Comparison of ENCODE assay signal across 21 cellular contexts in the genomic region with DNA sequence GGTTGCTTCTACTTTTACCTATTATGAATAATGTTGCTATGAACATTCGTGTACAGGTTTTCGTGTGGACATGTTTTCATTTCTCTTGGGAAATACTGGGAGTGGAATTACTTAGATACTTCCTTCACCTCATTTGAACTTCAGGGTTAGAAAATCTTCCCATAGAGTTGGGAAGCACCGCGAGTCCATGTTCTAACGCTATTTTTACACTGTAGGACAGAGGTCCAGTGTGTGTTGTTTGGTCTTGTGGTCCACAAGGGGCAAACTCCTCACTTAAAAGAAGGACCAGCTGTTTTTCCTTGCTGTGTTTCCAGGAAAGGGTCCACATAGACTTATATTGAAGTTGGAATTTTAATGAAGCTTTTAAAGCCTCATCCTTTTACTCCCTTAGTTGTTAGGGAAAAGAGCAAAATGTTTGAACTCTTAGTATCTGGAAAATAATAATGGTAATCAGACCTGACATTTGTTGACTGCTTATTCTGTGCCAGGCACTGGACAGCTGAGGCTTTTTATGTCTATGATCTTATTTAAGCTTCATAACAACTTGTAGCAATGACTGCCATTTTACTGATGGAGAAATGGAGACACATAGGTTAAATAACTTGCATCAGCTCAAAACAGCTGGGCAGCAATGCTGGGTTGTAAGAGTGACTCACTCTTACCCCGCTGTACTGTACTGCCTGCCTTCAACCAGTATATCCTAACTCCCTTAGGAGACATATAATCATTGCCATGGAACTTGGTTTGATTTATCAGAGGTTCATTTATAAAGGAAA. TPM values are rescaled to one million over a fixed set of nuclear protein-coding genes. Genes with fewer than 3 reads are reported as not detected.
DNase-seq lines count a peak whose midpoint lies in the region; TF ChIP-seq lines count a peak whose summit lies in the region.
"Had no signal": no experiment of that assay in that cellular context is flagged by ENCODE, and none has a peak within 500 bp of the region (broad histone marks: within the 10 kb centered on the region; RNA-seq: fewer than 3 reads in every experiment).

No MANE protein-coding gene starts in this region.

- no peak overlapping the region for H3K4me3 ChIP-seq in thyroid gland (replicated peaks in 1 of 3)
- H3K4me3 ChIP-seq: coronary artery, HAP-1, neural progenitor cell, skin epidermis had no signal

- no peaks in the 10 kb centered on the region for H3K27me3 ChIP-seq in thyroid gland
- H3K27me3 ChIP-seq: neural progenitor cell had no signal

- peak; percentile 59 for DNase-seq in GM03348 (ENCODE audit: low spot score)
- DNase-seq in NCI-H226 = peak; percentile 31
- peak; percentile 67 for DNase-seq in dedifferentiated amniotic fluid mesenchymal stem cell (ENCODE audit: extremely low spot score)
- peak; percentile 66 for DNase-seq in myocyte (ENCODE audit: low read depth)
- DNase-seq in SKM-1 treated with dmso at 0.1 percent for 144 hours (lab: John Stamatoyannopoulos, UW; ENCODE audit: unreplicated experiment) = no peak
- no peak for DNase-seq in globus pallidus (ENCODE audit: low spot score)
- no peak for DNase-seq in thyroid gland
- DNase-seq in T-helper 9 cell = no peak
- DNase-seq: activated CD4-positive, alpha-beta memory T cell treated with anti-CD3 and anti-CD28 coated beads, Interleukin-2, amount 10 ng/mL, durations not matched to agents 7 days and 5 days; activated naive CD4-positive, alpha-beta T cell treated with Interleukin-2 at 50 U/mL for 16 hours; CD4-positive, alpha-beta memory T cell; head of caudate nucleus; left colon; NCI-H1105; NCI-H446 treated with DMSO at 0.1 percent for 48 hours; RPMI8226; T1000 had no signal

- intact Hi-C loops in thyroid gland (cut with DNase I) = no loop called here

- no peaks in the 10 kb centered on the region for H3K4me1 ChIP-seq in thyroid gland
- H3K4me1 ChIP-seq: HAP-1, neural progenitor cell had no signal

- no peaks in the 10 kb centered on the region for H3K9me3 ChIP-seq in thyroid gland
- H3K9me3 ChIP-seq: HAP-1 had no signal

- no peak for TF ChIP-seq CTCF in thyroid gland (IDR thresholded peaks at IDR 0.05)

- H3K27ac ChIP-seq in thyroid gland = no peak overlapping the region
- H3K27ac ChIP-seq: coronary artery, neural progenitor cell, skin epidermis had no signal

- WGBS in thyroid gland, 2 donors = 90 to 93% methylated on average over 6 of the region's 6 CpGs

- no peak for TF ChIP-seq POLR2A in thyroid gland (IDR thresholded peaks at IDR 0.05)

- no peaks in the 10 kb centered on the region for H3K36me3 ChIP-seq in thyroid gland

RNA-seq across cellular contexts. Expression of a gene that starts 52.0 kb away (rescaled TPM):
- total RNA-seq in myocyte (23.0 and 23.6 TPM in 2 replicates), thyroid gland (10 to 100 TPM; 17.8 to 24.7 (median 20.8) TPM)
- 6.4 TPM for polyA plus RNA-seq in myocyte (2012)

Comparison
In these comparisons a context has a peak if more than half of its experiments do, and no peak if none do; other contexts are left out.
1. DNase-seq: peak in GM03348 (single experiment), NCI-H226 (single experiment), dedifferentiated amniotic fluid mesenchymal stem cell (single experiment) and myocyte (single experiment); none in SKM-1 treated with dmso at 0.1 percent for 144 hours (single experiment), globus pallidus (single experiment), thyroid gland (0 of 2) and T-helper 9 cell (single experiment).